In the genomic region with DNA sequence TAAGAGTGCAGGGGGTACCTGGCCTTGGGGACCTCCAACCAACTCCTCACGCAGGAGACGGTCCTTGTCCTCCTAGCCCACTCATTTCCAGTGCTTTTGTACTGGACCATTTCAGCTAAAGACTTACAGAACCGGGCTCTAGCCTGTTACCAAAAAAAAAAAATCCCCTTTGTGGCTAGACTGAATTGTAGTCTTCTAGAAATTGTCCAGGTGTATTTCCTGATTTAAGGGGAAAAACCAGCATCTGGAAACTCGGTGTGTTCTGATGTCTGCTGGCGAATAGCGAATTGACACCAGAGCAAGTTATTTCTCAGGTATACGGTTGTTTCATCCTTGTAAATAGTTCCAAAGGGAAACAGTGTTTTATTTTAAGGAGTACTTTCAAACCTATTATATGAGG, we compare ENCODE assay signal across 1 cellular context.
TF ChIP-seq lines count a peak whose summit lies in the region.

No MANE protein-coding gene starts in this region.

TF ChIP-seq in H1, 55 proteins besides CTCF, POLR2A, EP300 and RAD21:
- TF ChIP-seq, protein P1, sequence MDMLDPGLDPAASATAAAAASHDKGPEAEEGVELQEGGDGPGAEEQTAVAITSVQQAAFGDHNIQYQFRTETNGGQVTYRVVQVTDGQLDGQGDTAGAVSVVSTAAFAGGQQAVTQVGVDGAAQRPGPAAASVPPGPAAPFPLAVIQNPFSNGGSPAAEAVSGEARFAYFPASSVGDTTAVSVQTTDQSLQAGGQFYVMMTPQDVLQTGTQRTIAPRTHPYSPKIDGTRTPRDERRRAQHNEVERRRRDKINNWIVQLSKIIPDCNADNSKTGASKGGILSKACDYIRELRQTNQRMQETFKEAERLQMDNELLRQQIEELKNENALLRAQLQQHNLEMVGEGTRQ (IDR thresholded peaks at IDR 0.05; ENCODE audit: low read length) = no peak
- no peak for TF ChIP-seq PHF8 (conservative IDR thresholded peaks at IDR 0.05; ENCODE audit: low read depth, low read length)
- TF ChIP-seq BACH1 (IDR thresholded peaks at IDR 0.05; ENCODE audit: low read length) = no peak
- TF ChIP-seq GTF2F1 (IDR thresholded peaks at IDR 0.05; ENCODE audit: borderline replicate concordance, low read depth, low read length) = no peak
- TF ChIP-seq KDM4A (IDR thresholded peaks at IDR 0.05; ENCODE audit: low read depth, low read length, severe bottlenecking) = no peak
- no peak for TF ChIP-seq CBX8 (IDR thresholded peaks at IDR 0.05; ENCODE audit: borderline replicate concordance, low read depth, low read length)
